ENCODE assay signal across 9 cellular contexts in genomic region chr11:83044958-83045712, GRCh38. TPM values are rescaled to one million over a fixed set of nuclear protein-coding genes. Genes with fewer than 3 reads are reported as not detected.
DNase-seq lines count a peak whose midpoint lies in the region; ATAC-seq and TF ChIP-seq lines count a peak whose summit lies in the region.
"Had no signal": no experiment of that assay in that cellular context is flagged by ENCODE, and none has a peak within 500 bp of the region (broad histone marks: within the 10 kb centered on the region; RNA-seq: fewer than 3 reads in every experiment).

No MANE protein-coding gene starts in this region.

- H3K27ac ChIP-seq in sigmoid colon = peak overlapping the region in 3 of 4 donors; percentile 63 to 77 (median 76)

- no peak overlapping the region for H3K4me3 ChIP-seq in adipocyte (ENCODE audit: low read length)
- no peak overlapping the region for H3K4me3 ChIP-seq in sigmoid colon
- H3K4me3 ChIP-seq in HAP-1 = no peak overlapping the region
- H3K4me3 ChIP-seq: skin epidermis had no signal

- no peak overlapping the region for H3K9ac ChIP-seq in adipocyte (ENCODE audit: low read length)

- H3K9me3 ChIP-seq in adipocyte (ENCODE audit: control insufficient read depth, low read length) (no peaks in the 10 kb centered on the region), sigmoid colon (no peaks in the 10 kb centered on the region), HAP-1 (no peaks in the 10 kb centered on the region)

- H3K4me1 ChIP-seq in adipocyte (ENCODE audit: control insufficient read depth, insufficient read depth, low read length) (peaks cover 32% of the 10 kb centered on the region), sigmoid colon (peaks cover 0 to 58% (median 45%) of the 10 kb centered on the region in 4 donors), HAP-1 (peaks cover 16% of the 10 kb centered on the region)

- no peak for TF ChIP-seq CTCF in sigmoid colon (IDR thresholded peaks at IDR 0.05)
- no peak for TF ChIP-seq CTCF in endothelial cell (IDR thresholded peaks at IDR 0.05; ENCODE audit: unreplicated experiment)

- H3K36me3 ChIP-seq in adipocyte (ENCODE audit: control insufficient read depth, insufficient read depth, low read length, severe bottlenecking) (no peaks in the 10 kb centered on the region), sigmoid colon (no peaks in the 10 kb centered on the region), HAP-1 (replicated peaks) (no peaks in the 10 kb centered on the region)

- no peaks in the 10 kb centered on the region for H3K36me3 Mint-ChIP-seq in endothelial cell (ENCODE audit: low read depth, unreplicated experiment)

- H3K9me3 Mint-ChIP-seq in endothelial cell (ENCODE audit: unreplicated experiment) = no peaks in the 10 kb centered on the region

- DNase-seq in ACHN (peak; percentile 25), adipocyte (ENCODE audit: low read depth) (peak; percentile 49), sigmoid colon (no peak), endothelial cell (ENCODE audit: low spot score) (no peak), cerebellum (ENCODE audit: low spot score) (no peak), HAP-1 (ENCODE audit: low spot score in 2 of 2) (no peak)

- ATAC-seq in GM18909 (IDR thresholded peaks at IDR 0.05; ENCODE audit: poor library complexity, unreplicated experiment) (peak; percentile 87), HG03442 (IDR thresholded peaks at IDR 0.05; ENCODE audit: unreplicated experiment) (peak; percentile 96)

- no peak overlapping the region for H3K4me3 Mint-ChIP-seq in endothelial cell (ENCODE audit: unreplicated experiment)

- peaks cover 2% of the 10 kb centered on the region for H3K27me3 Mint-ChIP-seq in endothelial cell (ENCODE audit: unreplicated experiment)

- H3K27me3 ChIP-seq in adipocyte (replicated peaks; ENCODE audit: control insufficient read depth, insufficient read depth, low read length) (no peaks in the 10 kb centered on the region), sigmoid colon (no peaks in the 10 kb centered on the region), HAP-1 (ENCODE audit: low read depth) (no peaks in the 10 kb centered on the region)

- in situ Hi-C loops in ACHN (cut with HindIII; ENCODE audit: low pct_ligation_motif_present, low pct_unique_long_range_greater_than_20kb, low sequenced_read_pairs) (no loop called here), HAP-1 (cut with MboI; ENCODE audit: low sequenced_read_pairs) (no loop called here)

- 43 to 64% methylated on average over 8 of the region's 8 CpGs for WGBS in sigmoid colon, 2 donors

- no peak for TF ChIP-seq POLR2A in sigmoid colon (IDR thresholded peaks at IDR 0.05)

- H3K4me1 Mint-ChIP-seq in endothelial cell (ENCODE audit: unreplicated experiment) = peaks cover 22% of the 10 kb centered on the region

- TF ChIP-seq EP300 in sigmoid colon (IDR thresholded peaks at IDR 0.05) = no peak

- no peak overlapping the region for H3K27ac Mint-ChIP-seq in endothelial cell (ENCODE audit: unreplicated experiment)

- intact Hi-C loops in sigmoid colon (cut with DNase I) = no loop called here

RNA-seq across cellular contexts. Expression of gene RAB30, which starts 26.6 kb away (rescaled TPM):
- total RNA-seq in sigmoid colon = 10 to 100 TPM; 22.2 to 29.9 (median 26.3) TPM
- 10 to 100 TPM in 2 of 3 donors, 1 to 10 TPM in 1; 6.0 to 27.7 (median 12.4) TPM for polyA plus RNA-seq in sigmoid colon
- total RNA-seq in endothelial cell (ENCODE audit: unreplicated experiment) = 18.6 TPM
- total RNA-seq in cerebellum = 53.4 TPM

Comparison
In these comparisons a context has a peak if more than half of its experiments do, and no peak if none do; other contexts are left out.
1. DNase-seq: peak in ACHN (single experiment) and adipocyte (single experiment); none in sigmoid colon (single experiment), endothelial cell (single experiment), cerebellum (single experiment) and HAP-1 (0 of 2).